In the genomic region with DNA sequence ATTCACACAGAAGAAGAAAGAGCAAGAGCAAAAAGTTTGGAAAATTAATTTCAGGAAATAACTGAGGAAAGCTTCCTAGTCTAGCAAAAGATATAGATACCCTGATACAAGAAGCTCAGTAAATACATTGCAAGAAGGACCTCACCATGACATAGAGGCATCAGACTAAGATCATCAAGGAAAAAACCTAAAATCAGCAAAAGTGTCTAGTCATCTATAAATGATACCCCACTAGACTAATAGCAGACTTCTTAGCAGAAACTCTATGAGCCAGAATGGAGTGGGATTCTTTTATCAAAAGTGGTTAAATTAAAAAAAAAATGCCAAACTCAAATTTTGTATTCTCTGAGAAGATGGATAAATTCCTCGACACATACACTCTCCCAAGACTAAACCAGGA, we compare ENCODE assay signal across 38 cellular contexts.
"Had no signal": no experiment of that assay in that cellular context is flagged by ENCODE, and none has a peak within 500 bp of the region (broad histone marks: within the 10 kb centered on the region; RNA-seq: fewer than 3 reads in every experiment).

No MANE protein-coding gene starts in this region.

- H3K4me1 ChIP-seq: adrenal gland had no signal

- ATAC-seq: activated CD8-positive, alpha-beta T cell treated with anti-CD3 and anti-CD28 coated beads for 36 hours; activated naive CD4-positive, alpha-beta T cell treated with anti-CD3 and anti-CD28 coated beads, Interleukin-2, amount 50 U/mL, for 72 hours; activated T-cell treated with anti-CD3 and anti-CD28 coated beads, Interleukin-2, amount 50 U/mL, for 4 hours; activated T-cell treated with anti-CD3 and anti-CD28 coated beads, Interleukin-2, amount 50 U/mL, for 72 hours; activated T-helper 17 cell treated with anti-CD3 and anti-CD28 coated beads, Interleukin-2, amount 50 U/mL, for 72 hours had no signal

- H3K9me3 Mint-ChIP-seq: activated CD4-positive, alpha-beta memory T cell treated with anti-CD3 and anti-CD28 coated beads for 36 hours; activated CD4-positive, alpha-beta T cell treated with anti-CD3 and anti-CD28 coated beads, Interleukin-2, amount 10 ng/mL, durations not matched to agents 24 days and 14 days; activated CD8-positive, alpha-beta T cell treated with anti-CD3 and anti-CD28 coated beads for 36 hours; activated naive CD4-positive, alpha-beta T cell treated with anti-CD3 and anti-CD28 coated beads for 36 hours; activated naive CD8-positive, alpha-beta T cell treated with anti-CD3 and anti-CD28 coated beads for 36 hours; activated T-cell treated with anti-CD3 and anti-CD28 coated beads, Interleukin-2, amount 50 U/mL, for 4 hours; activated T-helper 1 cell treated with anti-CD3 and anti-CD28 coated beads, Interleukin-12 subunit alpha, Interleukin-12 subunit beta, Interleukin-2, Interleukin-4 antibody, amounts not matched to agents 30 ng/mL and 10 ng/mL and 1 ng/mL, durations not matched to agents 14 hours and 24 hours and 36 hours; activated T-helper 17 cell treated with anti-CD3 and anti-CD28 coated beads, Interleukin-2, amount 50 U/mL, for 72 hours; central memory CD8-positive, alpha-beta T cell; T-helper 1 cell treated with Interleukin-12 subunit alpha and Interleukin-12 subunit beta and Interleukin-4 antibody, amounts not matched to agents 30 μg/mL and 1 μg/mL, for 36 hours; T-helper 2 cell treated with Interferon-gamma antibody and Interleukin-4, amounts not matched to agents 5 μg/mL and 100 μg/mL, for 36 hours had no signal

- H3K27me3 ChIP-seq: cardiac muscle cell had no signal

- H3K27ac Mint-ChIP-seq: activated B cell treated with CpG ODN at 0.5 μM for 24 hours; activated CD4-positive, alpha-beta memory T cell treated with anti-CD3 and anti-CD28 coated beads for 36 hours; activated CD4-positive, alpha-beta T cell treated with anti-CD3 and anti-CD28 coated beads, Interleukin-2, amount 10 ng/mL, durations not matched to agents 24 days and 14 days; activated CD8-positive, alpha-beta T cell treated with anti-CD3 and anti-CD28 coated beads for 36 hours; activated naive CD4-positive, alpha-beta T cell treated with anti-CD3 and anti-CD28 coated beads for 36 hours; activated naive CD4-positive, alpha-beta T cell treated with anti-CD3 and anti-CD28 coated beads, Interleukin-2, amount 50 U/mL, for 72 hours; activated naive CD8-positive, alpha-beta T cell treated with anti-CD3 and anti-CD28 coated beads for 36 hours; activated T-cell treated with anti-CD3 and anti-CD28 coated beads, Interleukin-2, amount 50 U/mL, for 72 hours; activated T-helper 1 cell treated with anti-CD3 and anti-CD28 coated beads, Interleukin-12 subunit alpha, Interleukin-12 subunit beta, Interleukin-2, Interleukin-4 antibody, amounts not matched to agents 30 ng/mL and 10 ng/mL and 1 ng/mL, durations not matched to agents 14 hours and 24 hours and 36 hours; activated T-helper 17 cell treated with anti-CD3 and anti-CD28 coated beads, Interleukin-2, amount 50 U/mL, for 72 hours; brain; T-helper 1 cell treated with Interleukin-12 subunit alpha and Interleukin-12 subunit beta and Interleukin-4 antibody, amounts not matched to agents 30 μg/mL and 1 μg/mL, for 36 hours; T-helper 2 cell treated with Interferon-gamma antibody and Interleukin-4, amounts not matched to agents 5 μg/mL and 100 μg/mL, for 36 hours had no signal

- DNase-seq: activated B cell treated with CpG ODN at 0.5 μM for 24 hours; activated CD4-positive, alpha-beta memory T cell treated with anti-CD3 and anti-CD28 coated beads for 36 hours; activated CD4-positive, alpha-beta T cell treated with anti-CD3 and anti-CD28 coated beads for 4 hours; activated CD4-positive, alpha-beta T cell treated with anti-CD3 and anti-CD28 coated beads, Interleukin-2, amount 10 ng/mL, durations not matched to agents 24 days and 14 days; activated CD4-positive, alpha-beta T cell treated with anti-CD3 and anti-CD28 coated beads, Interleukin-2, amount 50 U/mL, for 1 hour; activated CD4-positive, alpha-beta T cell treated with anti-CD3 and anti-CD28 coated beads, Interleukin-2, amount 50 U/mL, for 4 hours; activated CD4-positive, CD25-positive, alpha-beta regulatory T cell treated with anti-CD3 and anti-CD28 coated beads, Interleukin-2, amount 50 U/mL, for 72 hours; activated CD8-positive, alpha-beta memory T cell treated with anti-CD3 and anti-CD28 coated beads, Interleukin-2, amount 50 U/mL, for 4 hours; activated CD8-positive, alpha-beta T cell treated with anti-CD3 and anti-CD28 coated beads for 36 hours; activated effector memory CD4-positive, alpha-beta T cell treated with anti-CD3 and anti-CD28 coated beads, Interleukin-2, amount 50 U/mL, for 16 hours; activated gamma-delta T cell treated with Interleukin-2 at 50 U/mL for 16 hours; activated naive CD4-positive, alpha-beta T cell; activated naive CD4-positive, alpha-beta T cell treated with anti-CD3 and anti-CD28 coated beads for 36 hours; activated naive CD4-positive, alpha-beta T cell treated with anti-CD3 and anti-CD28 coated beads, Interleukin-2, amount 50 U/mL, for 16 hours; activated naive CD8-positive, alpha-beta T cell treated with anti-CD3 and anti-CD28 coated beads for 36 hours; activated T-cell treated with anti-CD3 and anti-CD28 coated beads for 4 hours; activated T-cell treated with anti-CD3 and anti-CD28 coated beads, Interleukin-2, amount 50 U/mL, for 1 hour; activated T-cell treated with anti-CD3 and anti-CD28 coated beads, Interleukin-2, amount 50 U/mL, for 4 hours; activated T-cell treated with anti-CD3 and anti-CD28 coated beads, Interleukin-2, amount 50 U/mL, for 72 hours; adrenal gland; amniotic stem cell; aorta; caudate nucleus; cerebellar nuclear complex; T-helper 1 cell; T-helper 2 cell; T-helper 9 cell had no signal

- H3K4me3 Mint-ChIP-seq: activated B cell treated with CpG ODN at 0.5 μM for 24 hours; activated CD4-positive, alpha-beta memory T cell treated with anti-CD3 and anti-CD28 coated beads for 36 hours; activated CD4-positive, alpha-beta T cell treated with anti-CD3 and anti-CD28 coated beads, Interleukin-2, amount 10 ng/mL, durations not matched to agents 24 days and 14 days; activated CD8-positive, alpha-beta T cell treated with anti-CD3 and anti-CD28 coated beads for 36 hours; activated naive CD4-positive, alpha-beta T cell treated with anti-CD3 and anti-CD28 coated beads for 36 hours; activated naive CD8-positive, alpha-beta T cell treated with anti-CD3 and anti-CD28 coated beads for 36 hours; activated T-cell treated with anti-CD3 and anti-CD28 coated beads, Interleukin-2, amount 50 U/mL, for 4 hours; activated T-cell treated with anti-CD3 and anti-CD28 coated beads, Interleukin-2, amount 50 U/mL, for 72 hours; activated T-helper 1 cell treated with anti-CD3 and anti-CD28 coated beads, Interleukin-12 subunit alpha, Interleukin-12 subunit beta, Interleukin-2, Interleukin-4 antibody, amounts not matched to agents 30 ng/mL and 10 ng/mL and 1 ng/mL, durations not matched to agents 14 hours and 24 hours and 36 hours; activated T-helper 17 cell treated with anti-CD3 and anti-CD28 coated beads, Interleukin-2, amount 50 U/mL, for 72 hours; brain; central memory CD8-positive, alpha-beta T cell; T-helper 1 cell treated with Interleukin-12 subunit alpha and Interleukin-12 subunit beta and Interleukin-4 antibody, amounts not matched to agents 30 μg/mL and 1 μg/mL, for 36 hours; T-helper 2 cell treated with Interferon-gamma antibody and Interleukin-4, amounts not matched to agents 5 μg/mL and 100 μg/mL, for 36 hours had no signal

- H3K27ac ChIP-seq: adrenal gland, cardiac muscle cell, VCaP had no signal

- H3K27me3 Mint-ChIP-seq: activated CD4-positive, alpha-beta T cell treated with anti-CD3 and anti-CD28 coated beads, Interleukin-2, amount 10 ng/mL, durations not matched to agents 24 days and 14 days had no signal

- H3K9me3 ChIP-seq: adrenal gland had no signal

- H3K4me1 Mint-ChIP-seq: activated B cell treated with CpG ODN at 0.5 μM for 24 hours; activated CD4-positive, alpha-beta T cell treated with anti-CD3 and anti-CD28 coated beads, Interleukin-2, amount 10 ng/mL, durations not matched to agents 24 days and 14 days; activated naive CD8-positive, alpha-beta T cell treated with anti-CD3 and anti-CD28 coated beads for 36 hours; activated T-helper 17 cell treated with anti-CD3 and anti-CD28 coated beads, Interleukin-2, amount 50 U/mL, for 72 hours; brain; central memory CD8-positive, alpha-beta T cell had no signal

- H3K36me3 ChIP-seq: adrenal gland, cardiac muscle cell had no signal

- FAIRE-seq: bronchial epithelial cell, TTC549 had no signal

- H3K4me3 ChIP-seq: adrenal gland, cardiac muscle cell had no signal

- H3K36me3 Mint-ChIP-seq: activated CD4-positive, alpha-beta memory T cell treated with anti-CD3 and anti-CD28 coated beads for 36 hours; activated naive CD4-positive, alpha-beta T cell treated with anti-CD3 and anti-CD28 coated beads, Interleukin-2, amount 50 U/mL, for 72 hours; activated naive CD8-positive, alpha-beta T cell treated with anti-CD3 and anti-CD28 coated beads for 36 hours; brain had no signal
